Comparison of ENCODE assay signal across 11 cellular contexts in the genomic region with DNA sequence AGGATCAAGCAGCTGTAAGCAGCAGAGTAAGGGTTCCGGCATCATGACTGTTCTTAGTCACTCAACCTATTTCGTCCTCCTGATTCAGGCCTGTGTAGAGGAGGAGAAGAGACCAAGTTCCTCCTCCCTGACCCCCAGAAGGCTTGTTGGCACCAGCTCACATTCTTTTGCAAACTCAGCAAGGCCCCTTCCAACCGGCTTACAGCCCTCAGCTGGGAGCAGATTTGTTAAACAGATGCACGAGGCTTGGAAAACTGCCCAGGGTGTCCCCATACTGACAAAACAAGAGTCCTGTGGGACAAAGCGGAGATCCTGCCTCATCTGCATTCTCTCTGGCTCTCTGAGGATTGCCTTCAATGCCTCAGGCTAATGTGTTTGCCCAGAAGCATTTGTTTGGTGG.
DNase-seq lines count a peak whose midpoint lies in the region; ATAC-seq and TF ChIP-seq lines count a peak whose summit lies in the region.
"Had no signal": no experiment of that assay in that cellular context is flagged by ENCODE, and none has a peak within 500 bp of the region (broad histone marks: within the 10 kb centered on the region; RNA-seq: fewer than 3 reads in every experiment).

No MANE protein-coding gene starts in this region.

- no peaks in the 10 kb centered on the region for H3K4me1 ChIP-seq in right atrium auricular region

- DNase-seq in Right ventricle myocardium superior, result peak; percentile 70
- DNase-seq in right atrium auricular region (ENCODE audit: low spot score), result no peak
- DNase-seq in dorsolateral prefrontal cortex, result peak in 7 of 10 donors; percentile 6 to 73 (median 58)
- peak; percentile 56 for DNase-seq in left kidney (ENCODE audit: low read depth, low spot score)
- no peak for DNase-seq in SIG-M5 (lab: John Stamatoyannopoulos, UW)
- DNase-seq in SW 1271 (lab: John Stamatoyannopoulos, UW), result no peak
- DNase-seq: activated T-cell treated with anti-CD3 and anti-CD28 coated beads, Interleukin-2, amount 50 U/mL, for 4 hours; stimulated activated naive CD8-positive, alpha-beta T cell treated with anti-CD3 and anti-CD28 coated beads, Interleukin-15, Interleukin-2, amounts not matched to agents 100 U/mL and 50 U/mL, for 24 hours had no signal

- no peaks in the 10 kb centered on the region for H3K9me3 ChIP-seq in right atrium auricular region

- H3K4me3 ChIP-seq in right atrium auricular region (no peak overlapping the region), dorsolateral prefrontal cortex (no peak overlapping the region)

- ATAC-seq in Right ventricle myocardium superior (ENCODE audit: poor library complexity) (peak; percentile 73), GM18511 (IDR thresholded peaks at IDR 0.05; ENCODE audit: unreplicated experiment) (no peak), GM21723 (IDR thresholded peaks at IDR 0.05; ENCODE audit: unreplicated experiment) (no peak)
- ATAC-seq: activated T-cell treated with anti-CD3 and anti-CD28 coated beads, Interleukin-2, amount 50 U/mL, for 4 hours; stimulated activated naive CD8-positive, alpha-beta T cell treated with anti-CD3 and anti-CD28 coated beads, Interleukin-15, Interleukin-2, amounts not matched to agents 100 U/mL and 50 U/mL, for 24 hours had no signal

- H3K27ac ChIP-seq in right atrium auricular region (no peak overlapping the region), dorsolateral prefrontal cortex (peak overlapping the region in 1 of 59 donors; percentile 29)
- H3K27ac ChIP-seq: KMS-11 had no signal

- intact Hi-C loops in Right ventricle myocardium superior (cut with DNase I) (no loop called here), dorsolateral prefrontal cortex (cut with DNase I) (no loop called here)

- H3K36me3 ChIP-seq in right atrium auricular region, result no peaks in the 10 kb centered on the region

- no peak for TF ChIP-seq CTCF in right atrium auricular region (IDR thresholded peaks at IDR 0.05)
- TF ChIP-seq CTCF in dorsolateral prefrontal cortex (IDR thresholded peaks at IDR 0.05 in 54 of 56, conservative IDR thresholded peaks at IDR 0.05 in 2 of 56; ENCODE audit: low read depth in 1 of 56, partially characterized antibody in 56 of 56), result no peak

- H3K27me3 ChIP-seq in right atrium auricular region, result no peaks in the 10 kb centered on the region
- peaks cover 0 to 8% (median 0%) of the 10 kb centered on the region in 45 donors for H3K27me3 ChIP-seq in dorsolateral prefrontal cortex

Comparison
In these comparisons a context has a peak if more than half of its experiments do, and no peak if none do; other contexts are left out.
1. DNase-seq: peak in Right ventricle myocardium superior (single experiment), dorsolateral prefrontal cortex (7 of 10) and left kidney (single experiment); none in right atrium auricular region (single experiment), SIG-M5 (single experiment) and SW 1271 (0 of 2).